1 cellular context compared by ENCODE assay signal in the genomic region with DNA sequence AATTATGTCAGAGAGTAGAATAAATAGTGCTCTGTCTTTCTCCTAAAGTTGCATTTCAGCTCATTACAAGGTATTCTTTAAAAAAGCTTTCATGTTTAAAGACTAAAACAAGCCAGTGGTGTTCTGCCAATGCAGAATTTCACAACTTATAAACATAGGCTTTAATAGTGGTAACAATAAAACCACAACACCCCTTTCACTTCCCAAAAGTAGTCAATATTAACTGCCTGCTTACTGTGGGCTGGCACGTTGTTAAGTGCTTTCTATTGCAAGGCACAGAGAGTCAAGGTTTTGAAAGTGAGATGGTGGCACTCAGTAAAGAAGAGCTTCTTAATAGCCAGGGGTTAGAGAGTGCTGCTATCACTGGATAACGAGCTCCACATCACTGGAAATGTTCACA.
TF ChIP-seq lines count a peak whose summit lies in the region.

No MANE protein-coding gene starts in this region.

TF ChIP-seq in H1, 55 proteins besides CTCF, POLR2A, EP300 and RAD21:
- no peak for TF ChIP-seq NRF1 (IDR thresholded peaks at IDR 0.05; ENCODE audit: low read depth, low read length)
- TF ChIP-seq KDM5A (IDR thresholded peaks at IDR 0.05; ENCODE audit: low read length), result no peak
- TF ChIP-seq, protein P1, sequence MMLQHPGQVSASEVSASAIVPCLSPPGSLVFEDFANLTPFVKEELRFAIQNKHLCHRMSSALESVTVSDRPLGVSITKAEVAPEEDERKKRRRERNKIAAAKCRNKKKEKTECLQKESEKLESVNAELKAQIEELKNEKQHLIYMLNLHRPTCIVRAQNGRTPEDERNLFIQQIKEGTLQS (IDR thresholded peaks at IDR 0.05; ENCODE audit: insufficient read depth, low read depth, low read length), result no peak
- no peak for TF ChIP-seq SIRT6 (IDR thresholded peaks at IDR 0.05; ENCODE audit: low read length)
